ENCODE assay signal across 9 cellular contexts in genomic region chr11:32088117-32088941, GRCh38. TPM values are rescaled to one million over a fixed set of nuclear protein-coding genes. Genes with fewer than 3 reads are reported as not detected.
A peak's percentile ranks its signal among the peaks of the same experiment; 100 is the strongest.
DNase-seq lines count a peak whose midpoint lies in the region; ATAC-seq and TF ChIP-seq lines count a peak whose summit lies in the region.
"Had no signal": no experiment of that assay in that cellular context is flagged by ENCODE, and none has a peak within 500 bp of the region (broad histone marks: within the 10 kb centered on the region; RNA-seq: fewer than 3 reads in every experiment).

No MANE protein-coding gene starts in this region.

- TF ChIP-seq CTCF in Calu3 (IDR thresholded peaks at IDR 0.05; ENCODE audit: unreplicated experiment) (no peak), ascending aorta (IDR thresholded peaks at IDR 0.05) (no peak), right lobe of liver (IDR thresholded peaks at IDR 0.05) (no peak)

- CTCF ChIA-PET in Calu3 (lab: Charles Lee) = interaction anchor here (0.5 kb wide), 1 partner anchor 45 kb away, joined by 3 read pairs; no protein-coding TSS in a partner anchor

- H3K27me3 ChIP-seq in ascending aorta (no peaks in the 10 kb centered on the region), right lobe of liver (no peaks in the 10 kb centered on the region)

- TF ChIP-seq POLR2A in right lobe of liver (IDR thresholded peaks at IDR 0.05) = no peak

- in situ Hi-C loops in KBM-7 (cut with MboI; ENCODE audit: low pct_unique_long_range_greater_than_20kb, low sequenced_read_pairs) = no loop called here

- no peaks in the 10 kb centered on the region for H3K27me3 Mint-ChIP-seq in Calu3 (ENCODE audit: unreplicated experiment)

- H3K4me3 ChIP-seq in ascending aorta (peak overlapping the region; percentile 24 to 37), right lobe of liver (no peak overlapping the region)

- BruUV-seq in Calu3 (replicated peaks; lab: Mats Ljungman, UMichigan) = no TSS peak

- peaks cover 8 to 16% of the 10 kb centered on the region in 2 donors for H3K4me1 ChIP-seq in ascending aorta
- peaks cover 0 to 10% (median 2%) of the 10 kb centered on the region in 4 donors for H3K4me1 ChIP-seq in right lobe of liver

- DNase-seq in Calu3 = peak; percentile 61
- DNase-seq in KBM-7 = peak; percentile 41
- peak in 1 of 2 donors; percentile 90 for DNase-seq in ascending aorta (ENCODE audit: low spot score in 2 of 2)
- peak; percentile 57 to 85 (median 64) for DNase-seq in right lobe of liver
- no peak for DNase-seq in posterior cingulate gyrus
- DNase-seq in SKM-1 treated with dmso at 0.1 percent for 144 hours (lab: John Stamatoyannopoulos, UW; ENCODE audit: unreplicated experiment) = no peak
- DNase-seq: naive B cell had no signal

- peak overlapping the region; percentile 13 for H3K27ac Mint-ChIP-seq in Calu3 (ENCODE audit: unreplicated experiment)

- ATAC-seq in GM19025 (IDR thresholded peaks at IDR 0.05; ENCODE audit: low read depth, unreplicated experiment) = peak; percentile 20
- ATAC-seq in right lobe of liver = peak; percentile 63 to 64 (median 64)
- no peak for ATAC-seq in HG03196 (IDR thresholded peaks at IDR 0.05; ENCODE audit: unreplicated experiment)

- intact Hi-C loops in Calu3 (cut with micrococcal nuclease; ENCODE audit: unreplicated experiment) = loop anchor here (1.0 kb wide), 1 partner anchor 36 kb away; no protein-coding TSS in a partner anchor
- intact Hi-C loops in ascending aorta (cut with DNase I) = loop anchor here (10.0 kb wide), 1 partner anchor 274 kb away; the partner anchor contains the start of gene PAX6
- intact Hi-C loops in right lobe of liver (cut with DNase I) = no loop called here
- intact Hi-C loops in posterior cingulate gyrus (cut with DNase I) = no loop called here

- H3K36me3 Mint-ChIP-seq in Calu3 (ENCODE audit: insufficient read depth, unreplicated experiment) = peaks cover 40% of the 10 kb centered on the region
- H3K36me3 Mint-ChIP-seq: naive B cell had no signal

- H3K36me3 ChIP-seq in ascending aorta (no peaks in the 10 kb centered on the region), right lobe of liver (no peaks in the 10 kb centered on the region)

- H3K9me3 ChIP-seq in ascending aorta = no peaks in the 10 kb centered on the region
- no peaks in the 10 kb centered on the region for H3K9me3 ChIP-seq in right lobe of liver

- peaks cover 36% of the 10 kb centered on the region for H3K4me1 Mint-ChIP-seq in Calu3 (ENCODE audit: low read depth, unreplicated experiment)

- H3K27ac ChIP-seq in ascending aorta = peak overlapping the region; percentile 58 to 76
- H3K27ac ChIP-seq in right lobe of liver = no peak overlapping the region

- H3K4me3 Mint-ChIP-seq in Calu3 (ENCODE audit: low read depth, unreplicated experiment) = peak overlapping the region; percentile 12

- 11% methylated on average over 4 of the region's 4 CpGs for WGBS in right lobe of liver (ENCODE audit: insufficient coverage, low coverage, low lambda C conversion rate, missing lambda C conversion rate)

- peaks cover 2% of the 10 kb centered on the region for H3K9me3 Mint-ChIP-seq in Calu3 (ENCODE audit: low read depth, unreplicated experiment)

RNA-seq across cellular contexts. Expression of gene RCN1, which starts 2.5 kb away (rescaled TPM):
- total RNA-seq in Calu3 (2022) = 163 and 186 TPM in 2 replicates
- total RNA-seq in ascending aorta = 85.0 TPM
- 10 to 100 TPM; 30.7 to 52.4 (median 37.7) TPM for total RNA-seq in right lobe of liver

Comparison
In these comparisons a context has a peak if more than half of its experiments do, and no peak if none do; other contexts are left out.
1. DNase-seq: peak in Calu3 (single experiment), KBM-7 (single experiment) and right lobe of liver (3 of 3); none in posterior cingulate gyrus (0 of 10) and SKM-1 treated with dmso at 0.1 percent for 144 hours (single experiment).
2. H3K27ac ChIP-seq: peak in ascending aorta (2 of 2); none in right lobe of liver (0 of 3).
3. H3K4me3 ChIP-seq: peak in ascending aorta (2 of 2); none in right lobe of liver (0 of 3).
4. intact Hi-C loops: an anchor here in Calu3 (1.0 kb wide) and ascending aorta (10.0 kb wide); none called in right lobe of liver and posterior cingulate gyrus.